Comparison of ENCODE assay signal across 1 cellular context in the genomic region with DNA sequence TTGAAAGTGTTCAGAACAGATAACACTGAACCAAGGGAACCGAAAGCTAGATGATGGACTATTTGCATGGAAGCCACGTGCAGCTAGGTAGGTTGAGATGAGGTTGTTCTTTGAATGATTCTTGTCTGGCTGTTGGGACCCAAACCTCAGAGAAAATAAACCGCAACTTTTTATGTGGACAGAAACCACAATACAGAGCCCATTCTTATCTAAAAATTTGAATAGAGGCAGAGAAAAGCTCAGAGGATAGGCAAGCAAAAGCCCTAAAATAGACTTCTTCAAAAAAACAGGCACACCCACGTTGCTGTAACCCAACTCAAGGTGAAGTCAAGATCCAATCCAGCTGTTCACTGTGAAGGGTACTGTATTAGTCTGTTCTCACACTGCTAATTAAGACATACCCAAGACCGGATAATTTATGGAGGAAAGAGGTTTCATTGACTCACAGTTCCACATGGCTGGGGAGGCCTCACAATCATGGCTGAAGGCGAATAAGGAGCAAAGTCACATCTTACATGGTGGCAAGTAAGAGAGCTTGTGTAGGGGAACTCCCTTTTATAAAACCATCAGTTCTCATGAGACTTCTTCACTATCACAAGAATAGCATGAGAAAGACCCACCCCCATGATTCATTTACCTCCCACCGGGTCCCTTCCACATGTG.
TF ChIP-seq lines count a peak whose summit lies in the region.

No MANE protein-coding gene starts in this region.

TF ChIP-seq in GM12878, 131 proteins besides CTCF, POLR2A, EP300 and RAD21 (continued from another document and continues in another):
- TF ChIP-seq, protein P1, sequence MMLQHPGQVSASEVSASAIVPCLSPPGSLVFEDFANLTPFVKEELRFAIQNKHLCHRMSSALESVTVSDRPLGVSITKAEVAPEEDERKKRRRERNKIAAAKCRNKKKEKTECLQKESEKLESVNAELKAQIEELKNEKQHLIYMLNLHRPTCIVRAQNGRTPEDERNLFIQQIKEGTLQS (IDR thresholded peaks at IDR 0.05; ENCODE audit: borderline replicate concordance, extremely low read depth, low read depth, low read length) = no peak
- no peak for TF ChIP-seq KLF5 (IDR thresholded peaks at IDR 0.05; ENCODE audit: partially characterized antibody)
- TF ChIP-seq ASH2L (IDR thresholded peaks at IDR 0.05; ENCODE audit: borderline replicate concordance, low read depth) = no peak
- TF ChIP-seq, protein P2, sequence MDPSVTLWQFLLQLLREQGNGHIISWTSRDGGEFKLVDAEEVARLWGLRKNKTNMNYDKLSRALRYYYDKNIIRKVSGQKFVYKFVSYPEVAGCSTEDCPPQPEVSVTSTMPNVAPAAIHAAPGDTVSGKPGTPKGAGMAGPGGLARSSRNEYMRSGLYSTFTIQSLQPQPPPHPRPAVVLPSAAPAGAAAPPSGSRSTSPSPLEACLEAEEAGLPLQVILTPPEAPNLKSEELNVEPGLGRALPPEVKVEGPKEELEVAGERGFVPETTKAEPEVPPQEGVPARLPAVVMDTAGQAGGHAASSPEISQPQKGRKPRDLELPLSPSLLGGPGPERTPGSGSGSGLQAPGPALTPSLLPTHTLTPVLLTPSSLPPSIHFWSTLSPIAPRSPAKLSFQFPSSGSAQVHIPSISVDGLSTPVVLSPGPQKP (IDR thresholded peaks at IDR 0.05; ENCODE audit: low read depth, low read length) = no peak
- peak; percentile 72 for TF ChIP-seq RAD51 (IDR thresholded peaks at IDR 0.05)
- no peak for TF ChIP-seq SUPT20H (IDR thresholded peaks at IDR 0.05; ENCODE audit: borderline replicate concordance, control insufficient read depth, low read depth, low read length)
- TF ChIP-seq MXI1 (IDR thresholded peaks at IDR 0.05; ENCODE audit: low read depth, low read length) = no peak
- peak; percentile 68; the same call in 1 of the 2 replicates for TF ChIP-seq EED (IDR thresholded peaks at IDR 0.05; ENCODE audit: low read depth)
- no peak for TF ChIP-seq NBN (IDR thresholded peaks at IDR 0.05)
- TF ChIP-seq FOXM1 (IDR thresholded peaks at IDR 0.05; ENCODE audit: low read depth, low read length) = peak; percentile 82
- no peak for TF ChIP-seq RCOR1 (conservative IDR thresholded peaks at IDR 0.05; ENCODE audit: low read depth, low read length)
- TF ChIP-seq, protein P3, sequence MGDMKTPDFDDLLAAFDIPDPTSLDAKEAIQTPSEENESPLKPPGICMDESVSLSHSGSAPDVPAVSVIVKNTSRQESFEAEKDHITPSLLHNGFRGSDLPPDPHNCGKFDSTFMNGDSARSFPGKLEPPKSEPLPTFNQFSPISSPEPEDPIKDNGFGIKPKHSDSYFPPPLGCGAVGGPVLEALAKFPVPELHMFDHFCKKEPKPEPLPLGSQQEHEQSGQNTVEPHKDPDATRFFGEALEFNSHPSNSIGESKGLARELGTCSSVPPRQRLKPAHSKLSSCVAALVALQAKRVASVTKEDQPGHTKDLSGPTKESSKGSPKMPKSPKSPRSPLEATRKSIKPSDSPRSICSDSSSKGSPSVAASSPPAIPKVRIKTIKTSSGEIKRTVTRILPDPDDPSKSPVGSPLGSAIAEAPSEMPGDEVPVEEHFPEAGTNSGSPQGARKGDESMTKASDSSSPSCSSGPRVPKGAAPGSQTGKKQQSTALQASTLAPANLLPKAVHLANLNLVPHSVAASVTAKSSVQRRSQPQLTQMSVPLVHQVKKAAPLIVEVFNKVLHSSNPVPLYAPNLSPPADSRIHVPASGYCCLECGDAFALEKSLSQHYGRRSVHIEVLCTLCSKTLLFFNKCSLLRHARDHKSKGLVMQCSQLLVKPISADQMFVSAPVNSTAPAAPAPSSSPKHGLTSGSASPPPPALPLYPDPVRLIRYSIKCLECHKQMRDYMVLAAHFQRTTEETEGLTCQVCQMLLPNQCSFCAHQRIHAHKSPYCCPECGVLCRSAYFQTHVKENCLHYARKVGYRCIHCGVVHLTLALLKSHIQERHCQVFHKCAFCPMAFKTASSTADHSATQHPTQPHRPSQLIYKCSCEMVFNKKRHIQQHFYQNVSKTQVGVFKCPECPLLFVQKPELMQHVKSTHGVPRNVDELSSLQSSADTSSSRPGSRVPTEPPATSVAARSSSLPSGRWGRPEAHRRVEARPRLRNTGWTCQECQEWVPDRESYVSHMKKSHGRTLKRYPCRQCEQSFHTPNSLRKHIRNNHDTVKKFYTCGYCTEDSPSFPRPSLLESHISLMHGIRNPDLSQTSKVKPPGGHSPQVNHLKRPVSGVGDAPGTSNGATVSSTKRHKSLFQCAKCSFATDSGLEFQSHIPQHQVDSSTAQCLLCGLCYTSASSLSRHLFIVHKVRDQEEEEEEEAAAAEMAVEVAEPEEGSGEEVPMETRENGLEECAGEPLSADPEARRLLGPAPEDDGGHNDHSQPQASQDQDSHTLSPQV (IDR thresholded peaks at IDR 0.05) = no peak
- TF ChIP-seq, protein P4, sequence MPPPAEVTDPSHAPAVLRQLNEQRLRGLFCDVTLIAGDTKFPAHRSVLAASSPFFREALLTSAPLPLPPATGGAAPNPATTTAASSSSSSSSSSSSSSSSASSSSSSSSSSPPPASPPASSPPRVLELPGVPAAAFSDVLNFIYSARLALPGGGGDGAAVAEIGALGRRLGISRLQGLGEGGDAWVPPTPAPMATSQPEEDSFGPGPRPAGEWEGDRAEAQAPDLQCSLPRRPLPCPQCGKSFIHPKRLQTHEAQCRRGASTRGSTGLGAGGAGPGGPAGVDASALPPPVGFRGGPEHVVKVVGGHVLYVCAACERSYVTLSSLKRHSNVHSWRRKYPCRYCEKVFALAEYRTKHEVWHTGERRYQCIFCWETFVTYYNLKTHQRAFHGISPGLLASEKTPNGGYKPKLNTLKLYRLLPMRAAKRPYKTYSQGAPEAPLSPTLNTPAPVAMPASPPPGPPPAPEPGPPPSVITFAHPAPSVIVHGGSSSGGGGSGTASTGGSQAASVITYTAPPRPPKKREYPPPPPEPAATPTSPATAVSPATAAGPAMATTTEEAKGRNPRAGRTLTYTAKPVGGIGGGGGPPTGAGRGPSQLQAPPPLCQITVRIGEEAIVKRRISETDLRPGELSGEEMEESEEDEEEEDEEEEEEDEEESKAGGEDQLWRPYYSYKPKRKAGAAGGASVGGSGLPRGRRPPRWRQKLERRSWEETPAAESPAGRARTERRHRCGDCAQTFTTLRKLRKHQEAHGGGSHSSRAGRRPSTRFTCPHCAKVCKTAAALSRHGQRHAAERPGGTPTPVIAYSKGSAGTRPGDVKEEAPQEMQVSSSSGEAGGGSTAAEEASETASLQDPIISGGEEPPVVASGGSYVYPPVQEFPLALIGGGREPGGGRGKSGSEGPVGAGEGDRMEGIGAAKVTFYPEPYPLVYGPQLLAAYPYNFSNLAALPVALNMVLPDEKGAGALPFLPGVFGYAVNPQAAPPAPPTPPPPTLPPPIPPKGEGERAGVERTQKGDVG (CRISPR knock-in tag; IDR thresholded peaks at IDR 0.05) = no peak
- no peak for TF ChIP-seq BRCA1 (IDR thresholded peaks at IDR 0.05; ENCODE audit: low read depth, low read length)
- no peak for TF ChIP-seq RFX5 (IDR thresholded peaks at IDR 0.05; ENCODE audit: low read depth, low read length)
- TF ChIP-seq NR2C2 (IDR thresholded peaks at IDR 0.05; ENCODE audit: borderline replicate concordance, control insufficient read depth, insufficient read length, low read depth) = no peak
- TF ChIP-seq, protein P5, sequence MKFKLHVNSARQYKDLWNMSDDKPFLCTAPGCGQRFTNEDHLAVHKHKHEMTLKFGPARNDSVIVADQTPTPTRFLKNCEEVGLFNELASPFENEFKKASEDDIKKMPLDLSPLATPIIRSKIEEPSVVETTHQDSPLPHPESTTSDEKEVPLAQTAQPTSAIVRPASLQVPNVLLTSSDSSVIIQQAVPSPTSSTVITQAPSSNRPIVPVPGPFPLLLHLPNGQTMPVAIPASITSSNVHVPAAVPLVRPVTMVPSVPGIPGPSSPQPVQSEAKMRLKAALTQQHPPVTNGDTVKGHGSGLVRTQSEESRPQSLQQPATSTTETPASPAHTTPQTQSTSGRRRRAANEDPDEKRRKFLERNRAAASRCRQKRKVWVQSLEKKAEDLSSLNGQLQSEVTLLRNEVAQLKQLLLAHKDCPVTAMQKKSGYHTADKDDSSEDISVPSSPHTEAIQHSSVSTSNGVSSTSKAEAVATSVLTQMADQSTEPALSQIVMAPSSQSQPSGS (IDR thresholded peaks at IDR 0.05; ENCODE audit: low read length) = peak; percentile 84
- TF ChIP-seq, protein P6, sequence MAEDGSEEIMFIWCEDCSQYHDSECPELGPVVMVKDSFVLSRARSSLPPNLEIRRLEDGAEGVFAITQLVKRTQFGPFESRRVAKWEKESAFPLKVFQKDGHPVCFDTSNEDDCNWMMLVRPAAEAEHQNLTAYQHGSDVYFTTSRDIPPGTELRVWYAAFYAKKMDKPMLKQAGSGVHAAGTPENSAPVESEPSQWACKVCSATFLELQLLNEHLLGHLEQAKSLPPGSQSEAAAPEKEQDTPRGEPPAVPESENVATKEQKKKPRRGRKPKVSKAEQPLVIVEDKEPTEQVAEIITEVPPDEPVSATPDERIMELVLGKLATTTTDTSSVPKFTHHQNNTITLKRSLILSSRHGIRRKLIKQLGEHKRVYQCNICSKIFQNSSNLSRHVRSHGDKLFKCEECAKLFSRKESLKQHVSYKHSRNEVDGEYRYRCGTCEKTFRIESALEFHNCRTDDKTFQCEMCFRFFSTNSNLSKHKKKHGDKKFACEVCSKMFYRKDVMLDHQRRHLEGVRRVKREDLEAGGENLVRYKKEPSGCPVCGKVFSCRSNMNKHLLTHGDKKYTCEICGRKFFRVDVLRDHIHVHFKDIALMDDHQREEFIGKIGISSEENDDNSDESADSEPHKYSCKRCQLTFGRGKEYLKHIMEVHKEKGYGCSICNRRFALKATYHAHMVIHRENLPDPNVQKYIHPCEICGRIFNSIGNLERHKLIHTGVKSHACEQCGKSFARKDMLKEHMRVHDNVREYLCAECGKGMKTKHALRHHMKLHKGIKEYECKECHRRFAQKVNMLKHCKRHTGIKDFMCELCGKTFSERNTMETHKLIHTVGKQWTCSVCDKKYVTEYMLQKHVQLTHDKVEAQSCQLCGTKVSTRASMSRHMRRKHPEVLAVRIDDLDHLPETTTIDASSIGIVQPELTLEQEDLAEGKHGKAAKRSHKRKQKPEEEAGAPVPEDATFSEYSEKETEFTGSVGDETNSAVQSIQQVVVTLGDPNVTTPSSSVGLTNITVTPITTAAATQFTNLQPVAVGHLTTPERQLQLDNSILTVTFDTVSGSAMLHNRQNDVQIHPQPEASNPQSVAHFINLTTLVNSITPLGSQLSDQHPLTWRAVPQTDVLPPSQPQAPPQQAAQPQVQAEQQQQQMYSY (CRISPR knock-in tag; IDR thresholded peaks at IDR 0.05) = no peak
- TF ChIP-seq, protein P7, sequence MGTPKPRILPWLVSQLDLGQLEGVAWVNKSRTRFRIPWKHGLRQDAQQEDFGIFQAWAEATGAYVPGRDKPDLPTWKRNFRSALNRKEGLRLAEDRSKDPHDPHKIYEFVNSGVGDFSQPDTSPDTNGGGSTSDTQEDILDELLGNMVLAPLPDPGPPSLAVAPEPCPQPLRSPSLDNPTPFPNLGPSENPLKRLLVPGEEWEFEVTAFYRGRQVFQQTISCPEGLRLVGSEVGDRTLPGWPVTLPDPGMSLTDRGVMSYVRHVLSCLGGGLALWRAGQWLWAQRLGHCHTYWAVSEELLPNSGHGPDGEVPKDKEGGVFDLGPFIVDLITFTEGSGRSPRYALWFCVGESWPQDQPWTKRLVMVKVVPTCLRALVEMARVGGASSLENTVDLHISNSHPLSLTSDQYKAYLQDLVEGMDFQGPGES (IDR thresholded peaks at IDR 0.05) = no peak
- TF ChIP-seq STAT3 (IDR thresholded peaks at IDR 0.05; ENCODE audit: low read depth, low read length) = no peak
- no peak for TF ChIP-seq ZBTB40 (IDR thresholded peaks at IDR 0.05; ENCODE audit: borderline replicate concordance)
- TF ChIP-seq SMC3 (IDR thresholded peaks at IDR 0.05; ENCODE audit: borderline replicate concordance, low read length) = no peak
- TF ChIP-seq NR2F1 (conservative IDR thresholded peaks at IDR 0.05) = peak; percentile 62; the same call in 1 of the 2 replicates
- TF ChIP-seq STAT1 (conservative IDR thresholded peaks at IDR 0.05) = no peak
- TF ChIP-seq SUZ12 (IDR thresholded peaks at IDR 0.05; ENCODE audit: unreplicated experiment) = no peak
- 0 out of 2 replicates have a peak, but pooled peaks have one; percentile 36 for TF ChIP-seq PML (IDR thresholded peaks at IDR 0.05; ENCODE audit: low read length)
- TF ChIP-seq HDAC2 (IDR thresholded peaks at IDR 0.05) = no peak
- TF ChIP-seq ESRRA (IDR thresholded peaks at IDR 0.05; ENCODE audit: low read length) = no peak
- TF ChIP-seq RB1 (IDR thresholded peaks at IDR 0.05; ENCODE audit: borderline replicate concordance) = no peak
- no peak for TF ChIP-seq RBBP5 (conservative IDR thresholded peaks at IDR 0.05)
- no peak for TF ChIP-seq BACH1 (IDR thresholded peaks at IDR 0.05; ENCODE audit: borderline replicate concordance)
- TF ChIP-seq POU2F2 (IDR thresholded peaks at IDR 0.05; ENCODE audit: borderline replicate concordance, low read depth, low read length) = peak; percentile 84; the same call in 2 of the 3 replicates
- TF ChIP-seq MYC (IDR thresholded peaks at IDR 0.05; ENCODE audit: insufficient read depth, insufficient read length, insufficient replicate concordance, low read length, severe bottlenecking) = no peak
- peak; percentile 55 to 68; a peak in 3 of 4 replicates for TF ChIP-seq IKZF2 (IDR thresholded peaks at IDR 0.05)
- no peak for TF ChIP-seq SP1 (IDR thresholded peaks at IDR 0.05; ENCODE audit: low read depth, low read length)
- no peak for TF ChIP-seq WRNIP1 (IDR thresholded peaks at IDR 0.05; ENCODE audit: borderline replicate concordance, low read depth, low read length)
- no peak for TF ChIP-seq SREBF1 (IDR thresholded peaks at IDR 0.05; ENCODE audit: low read length)
- peak; percentile 90 for TF ChIP-seq TCF7 (IDR thresholded peaks at IDR 0.05; ENCODE audit: borderline replicate concordance)
- peak; percentile 73; the same call in 1 of the 2 replicates for TF ChIP-seq TCF12 (IDR thresholded peaks at IDR 0.05; ENCODE audit: low read depth, low read length)
- no peak for TF ChIP-seq POLR2AphosphoS2 (IDR thresholded peaks at IDR 0.05; ENCODE audit: low read depth, low read length)
